8 cellular contexts compared by ENCODE assay signal in the genomic region with DNA sequence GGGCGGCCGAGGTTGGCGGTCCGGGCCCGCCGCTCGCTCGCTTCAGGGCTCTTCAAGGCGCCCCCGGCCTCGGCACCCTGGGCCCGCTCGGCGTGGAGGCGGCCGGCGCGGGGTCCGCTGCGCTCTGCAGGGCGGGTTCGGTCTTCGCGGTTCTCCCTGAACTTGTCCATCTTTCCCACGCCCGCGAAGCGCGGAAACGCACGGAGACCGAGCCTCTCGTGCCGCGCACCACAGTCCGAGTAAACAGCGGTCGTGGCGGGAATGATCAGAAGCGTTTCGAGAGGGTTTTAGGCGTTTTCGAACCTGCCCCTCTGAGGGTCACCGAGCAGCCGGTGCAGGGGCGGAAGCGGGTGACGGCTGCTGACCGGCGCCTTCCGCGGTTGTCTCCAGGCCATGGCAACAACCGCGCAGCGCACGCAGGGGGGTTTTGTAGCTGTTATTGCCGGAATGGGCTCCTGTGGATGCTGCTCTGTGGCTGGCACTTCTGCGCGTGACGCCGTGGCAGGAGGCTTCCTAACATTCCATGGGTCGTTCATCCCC. TPM values are rescaled to one million over a fixed set of nuclear protein-coding genes. Genes with fewer than 3 reads are reported as not detected.
A peak's percentile ranks its signal among the peaks of the same experiment; 100 is the strongest.
DNase-seq lines count a peak whose midpoint lies in the region; ATAC-seq and TF ChIP-seq lines count a peak whose summit lies in the region.

No MANE protein-coding gene starts in this region.

- peaks cover 28 to 34% of the 10 kb centered on the region in 2 donors for H3K4me1 Mint-ChIP-seq in immature natural killer cell
- H3K4me1 Mint-ChIP-seq in stimulated activated effector memory CD8-positive, alpha-beta T cell treated with anti-CD3 and anti-CD28 coated beads, Interleukin-12 subunit alpha, Interleukin-12 subunit beta, amount 100 ng/mL, for 72 hours: peaks cover 47% of the 10 kb centered on the region

- DNase-seq in AG04449 (ENCODE audit: low read depth, low spot score): no peak
- DNase-seq in GM13976 (ENCODE audit: low spot score): peak; percentile 69
- DNase-seq in LNCaP clone FGC (ENCODE audit: low read depth): no peak
- peak; percentile 70 for DNase-seq in astrocyte of the hippocampus (ENCODE audit: low read depth, low spot score)
- peak; percentile 77 to 81 (median 79) for DNase-seq in immature natural killer cell
- no peak for DNase-seq in stimulated activated effector memory CD8-positive, alpha-beta T cell treated with anti-CD3 and anti-CD28 coated beads, Interleukin-12 subunit alpha, Interleukin-12 subunit beta, amount 100 ng/mL, for 72 hours (ENCODE audit: low spot score in 2 of 2)
- DNase-seq in occipital lobe (lab: John Stamatoyannopoulos, UW): no peak

- peaks cover 7 to 19% (median 8%) of the 10 kb centered on the region in 3 donors for H3K36me3 Mint-ChIP-seq in immature natural killer cell
- H3K36me3 Mint-ChIP-seq in stimulated activated effector memory CD8-positive, alpha-beta T cell treated with anti-CD3 and anti-CD28 coated beads, Interleukin-12 subunit alpha, Interleukin-12 subunit beta, amount 100 ng/mL, for 72 hours: peaks cover 67% of the 10 kb centered on the region

- no peak for ATAC-seq in stimulated activated effector memory CD8-positive, alpha-beta T cell treated with anti-CD3 and anti-CD28 coated beads, Interleukin-12 subunit alpha, Interleukin-12 subunit beta, amount 100 ng/mL, for 72 hours
- no peak for ATAC-seq in HG02981 (IDR thresholded peaks at IDR 0.05; ENCODE audit: unreplicated experiment)

- POLR2A ChIA-PET in AG04449 (lab: Yijun Ruan, JAX): no interaction called here

- H3K4me3 ChIP-seq in AG04449 (ENCODE audit: low read depth, low read length): peak overlapping the region; percentile 82
- peak overlapping the region; percentile 95 for H3K4me3 ChIP-seq in LNCaP clone FGC (ENCODE audit: low read depth, low read length)

- in situ Hi-C loops in GM13976 (cut with MboI; ENCODE audit: low sequenced_read_pairs, unreplicated experiment): no loop called here

- H3K4me3 Mint-ChIP-seq in immature natural killer cell: peak overlapping the region; percentile 93 to 98 (median 96)
- H3K4me3 Mint-ChIP-seq in stimulated activated effector memory CD8-positive, alpha-beta T cell treated with anti-CD3 and anti-CD28 coated beads, Interleukin-12 subunit alpha, Interleukin-12 subunit beta, amount 100 ng/mL, for 72 hours: peak overlapping the region; percentile 90

- H3K9me3 Mint-ChIP-seq in immature natural killer cell: no peaks in the 10 kb centered on the region
- no peaks in the 10 kb centered on the region for H3K9me3 Mint-ChIP-seq in stimulated activated effector memory CD8-positive, alpha-beta T cell treated with anti-CD3 and anti-CD28 coated beads, Interleukin-12 subunit alpha, Interleukin-12 subunit beta, amount 100 ng/mL, for 72 hours

- H3K27ac Mint-ChIP-seq in immature natural killer cell: peak overlapping the region; percentile 95 to 99 (median 98)
- peak overlapping the region; percentile 96 for H3K27ac Mint-ChIP-seq in stimulated activated effector memory CD8-positive, alpha-beta T cell treated with anti-CD3 and anti-CD28 coated beads, Interleukin-12 subunit alpha, Interleukin-12 subunit beta, amount 100 ng/mL, for 72 hours

- CTCF ChIA-PET in AG04449 (lab: Yijun Ruan, JAX): interaction anchor here (1.1 to 1.6 kb wide), 3 partner anchors 15 to 96 kb away, joined by 3 to 4 read pairs (median 4); no protein-coding TSS in a partner anchor

- no peak for TF ChIP-seq CTCF in AG04449 (IDR thresholded peaks at IDR 0.05; ENCODE audit: insufficient read depth, low read length, missing control alignments)
- TF ChIP-seq CTCF in GM13976 (IDR thresholded peaks at IDR 0.05; ENCODE audit: borderline replicate concordance, control extremely low read depth, extremely low read depth, insufficient read depth, missing control alignments): no peak
- no peak for TF ChIP-seq CTCF in LNCaP clone FGC (IDR thresholded peaks at IDR 0.05; ENCODE audit: control insufficient read depth, extremely low read depth, insufficient read depth)

- peaks cover 18 to 31% (median 25%) of the 10 kb centered on the region in 3 donors for H3K27me3 Mint-ChIP-seq in immature natural killer cell (ENCODE audit: low read depth in 3 of 3)

RNA-seq across cellular contexts. Expression of gene NARF, which starts 0.4 kb away (rescaled TPM):
- 100 to 1,000 TPM; 149 to 192 (median 179) TPM for polyA plus RNA-seq in immature natural killer cell
- 38.1 TPM for total RNA-seq in occipital lobe

RNA-seq across cellular contexts. Expression of gene CYBC1, which starts 8.4 kb away (rescaled TPM):
- 100 to 1,000 TPM; 182 to 246 (median 243) TPM for polyA plus RNA-seq in immature natural killer cell
- 22.9 TPM for total RNA-seq in occipital lobe

RNA-seq across cellular contexts. Expression of gene OGFOD3, which starts 40.6 kb away (rescaled TPM):
- polyA plus RNA-seq in immature natural killer cell: 10 to 100 TPM; 29.3 to 43.5 (median 39.8) TPM
- total RNA-seq in occipital lobe: 9.4 TPM

RNA-seq across cellular contexts. Expression of gene HEXD, which starts 40.8 kb away (rescaled TPM):
- polyA plus RNA-seq in immature natural killer cell: 10 to 100 TPM; 12.7 to 18.8 (median 15.2) TPM
- total RNA-seq in occipital lobe: 20.6 TPM

Comparison
In these comparisons a context has a peak if more than half of its experiments do, and no peak if none do; other contexts are left out.
1. DNase-seq: peak in GM13976 (single experiment), astrocyte of the hippocampus (single experiment) and immature natural killer cell (3 of 3); none in AG04449 (single experiment), LNCaP clone FGC (single experiment), stimulated activated effector memory CD8-positive, alpha-beta T cell treated with anti-CD3 and anti-CD28 coated beads, Interleukin-12 subunit alpha, Interleukin-12 subunit beta, amount 100 ng/mL, for 72 hours (0 of 2) and occipital lobe (single experiment).